ENCODE assay signal across 1 cellular context in genomic region chr10:101778781-101779543, GRCh38.
TF ChIP-seq lines count a peak whose summit lies in the region.

No MANE protein-coding gene starts in this region.

TF ChIP-seq in HCT116, 20 proteins besides CTCF, POLR2A, EP300 and RAD21 (continued from another document):
- TF ChIP-seq ZNF274 (IDR thresholded peaks at IDR 0.05; ENCODE audit: low read depth, low read length) (no peak), SIN3A (IDR thresholded peaks at IDR 0.05; ENCODE audit: low read depth) (no peak), SRF (IDR thresholded peaks at IDR 0.05; ENCODE audit: low read depth) (no peak), ZBTB33 (IDR thresholded peaks at IDR 0.05; ENCODE audit: extremely low read depth, insufficient replicate concordance, low read length) (no peak), TCF7L2 (IDR thresholded peaks at IDR 0.05; ENCODE audit: borderline replicate concordance, extremely low read depth, insufficient read depth, insufficient read length) (no peak)
